In genomic region chr15:60154764-60155163, GRCh38 we compare ENCODE assay signal across 18 cellular contexts.
"Had no signal": no experiment of that assay in that cellular context is flagged by ENCODE, and none has a peak within 500 bp of the region (broad histone marks: within the 10 kb centered on the region; RNA-seq: fewer than 3 reads in every experiment).

No MANE protein-coding gene starts in this region.

- DNase-seq: activated CD4-positive, alpha-beta T cell treated with anti-CD3 and anti-CD28 coated beads, Interleukin-2, amount 50 U/mL, for 48 hours; activated gamma-delta T cell treated with Interleukin-2 at 50 U/mL for 16 hours; activated T-cell treated with anti-CD3 and anti-CD28 coated beads, Interleukin-2, amount 50 U/mL, for 24 hours; amygdala; central memory CD4-positive, alpha-beta T cell; effector CD4-positive, alpha-beta T cell; esophagus squamous epithelium; hippocampal formation; SJCRH30; stimulated activated CD4-positive, alpha-beta T cell treated with anti-CD3 and anti-CD28 coated beads, Interleukin-4, amount 100 ng/mL, for 1 hour; stimulated activated naive CD8-positive, alpha-beta T cell treated with anti-CD3 and anti-CD28 coated beads, Interleukin-15, Interleukin-2, amounts not matched to agents 100 U/mL and 50 U/mL, for 24 hours; T-helper 9 cell; trophoblast cell had no signal

- H3K36me3 Mint-ChIP-seq: activated naive CD8-positive, alpha-beta T cell; brain had no signal

- H3K4me3 ChIP-seq: coronary artery, esophagus squamous epithelium, SJCRH30 had no signal

- H3K9me3 Mint-ChIP-seq: activated T-cell treated with anti-CD3 and anti-CD28 coated beads, Interleukin-2, amount 50 U/mL, for 24 hours had no signal

- H3K9me3 ChIP-seq: esophagus squamous epithelium, neutrophil, SJCRH30 had no signal

- H3K27ac Mint-ChIP-seq: activated naive CD8-positive, alpha-beta T cell; activated T-cell treated with anti-CD3 and anti-CD28 coated beads, Interleukin-2, amount 50 U/mL, for 24 hours; brain had no signal

- H3K4me1 Mint-ChIP-seq: brain had no signal

- H3K4me1 ChIP-seq: esophagus squamous epithelium had no signal

- H3K36me3 ChIP-seq: esophagus squamous epithelium, neutrophil, SJCRH30 had no signal

- H3K27me3 ChIP-seq: SJCRH30 had no signal

- FAIRE-seq: endothelial cell of umbilical vein had no signal

- H3K4me3 Mint-ChIP-seq: activated naive CD8-positive, alpha-beta T cell; activated T-cell treated with anti-CD3 and anti-CD28 coated beads, Interleukin-2, amount 50 U/mL, for 24 hours; brain had no signal

- H3K27ac ChIP-seq: coronary artery, esophagus squamous epithelium, neutrophil, SJCRH30 had no signal

- ATAC-seq: stimulated activated naive CD8-positive, alpha-beta T cell treated with anti-CD3 and anti-CD28 coated beads, Interleukin-15, Interleukin-2, amounts not matched to agents 100 U/mL and 50 U/mL, for 24 hours had no signal
